In genomic region chr6:68633654-68634502, GRCh38 we compare ENCODE assay signal across 8 cellular contexts. TPM values are rescaled to one million over a fixed set of nuclear protein-coding genes. Genes with fewer than 3 reads are reported as not detected.
DNase-seq lines count a peak whose midpoint lies in the region; ATAC-seq and TF ChIP-seq lines count a peak whose summit lies in the region.

No MANE protein-coding gene starts in this region.

- H3K9me3 ChIP-seq in adrenal gland (replicated peaks in 1 of 3) (no peaks in the 10 kb centered on the region), right lobe of liver (no peaks in the 10 kb centered on the region)

- TF ChIP-seq CTCF in adrenal gland (IDR thresholded peaks at IDR 0.05) (no peak), right lobe of liver (IDR thresholded peaks at IDR 0.05) (no peak), type B pancreatic cell (conservative IDR thresholded peaks at IDR 0.05) (no peak)

- peak overlapping the region in 2 of 4 donors; percentile 41 to 74 for H3K4me3 ChIP-seq in adrenal gland
- H3K4me3 ChIP-seq in right lobe of liver, result peak overlapping the region; percentile 45 to 60 (median 56)

- H3K27me3 Mint-ChIP-seq in activated naive CD4-positive, alpha-beta T cell treated with anti-CD3 and anti-CD28 coated beads, Interleukin-2, amount 10 ng/mL, durations not matched to agents 7 days and 5 days, result peaks cover 38% of the 10 kb centered on the region
- H3K27me3 Mint-ChIP-seq in type B pancreatic cell, result peaks cover 76% of the 10 kb centered on the region

- H3K27me3 ChIP-seq in adrenal gland, result no peaks in the 10 kb centered on the region
- peaks cover 0 to 17% of the 10 kb centered on the region in 2 donors for H3K27me3 ChIP-seq in right lobe of liver

- H3K4me3 Mint-ChIP-seq in activated naive CD4-positive, alpha-beta T cell treated with anti-CD3 and anti-CD28 coated beads, Interleukin-2, amount 10 ng/mL, durations not matched to agents 7 days and 5 days, result peak overlapping the region; percentile 40
- H3K4me3 Mint-ChIP-seq in type B pancreatic cell, result peak overlapping the region; percentile 92

- 12 to 14% (median 14%) methylated on average over 15 of the region's 15 CpGs for WGBS in adrenal gland, 4 donors
- WGBS in right lobe of liver (ENCODE audit: insufficient coverage, low coverage, low lambda C conversion rate, missing lambda C conversion rate), result 4% methylated on average over 15 of the region's 15 CpGs

- no peak for DNase-seq in activated naive CD4-positive, alpha-beta T cell treated with anti-CD3 and anti-CD28 coated beads, Interleukin-2, amount 10 ng/mL, durations not matched to agents 7 days and 5 days
- DNase-seq in activated naive CD4-positive, alpha-beta T cell treated with Interleukin-2 at 50 U/mL for 16 hours, result no peak
- DNase-seq in adrenal gland (no peak), right lobe of liver (no peak), type B pancreatic cell (ENCODE audit: extremely low spot score, unreplicated experiment) (no peak), NCI-H2081 treated with DMSO at 0.1 percent for 48 hours (lab: John Stamatoyannopoulos, UW) (no peak), ACHN (no peak)

- intact Hi-C loops in adrenal gland (cut with DNase I) (no loop called here), right lobe of liver (cut with DNase I) (no loop called here)

- peak overlapping the region in 3 of 5 donors; percentile 33 to 86 (median 83) for H3K27ac ChIP-seq in adrenal gland
- peak overlapping the region in 1 of 3 donors; percentile 48 for H3K27ac ChIP-seq in right lobe of liver

- peaks cover 20% of the 10 kb centered on the region for H3K4me1 Mint-ChIP-seq in activated naive CD4-positive, alpha-beta T cell treated with anti-CD3 and anti-CD28 coated beads, Interleukin-2, amount 10 ng/mL, durations not matched to agents 7 days and 5 days
- H3K4me1 Mint-ChIP-seq in type B pancreatic cell (ENCODE audit: unreplicated experiment), result peaks cover 12% of the 10 kb centered on the region

- H3K36me3 ChIP-seq in adrenal gland (replicated peaks in 1 of 2) (no peaks in the 10 kb centered on the region), right lobe of liver (no peaks in the 10 kb centered on the region)

- ATAC-seq in right lobe of liver (no peak), GM21381 (IDR thresholded peaks at IDR 0.05; ENCODE audit: unreplicated experiment) (no peak)

- no peak for TF ChIP-seq POLR2A in adrenal gland (IDR thresholded peaks at IDR 0.05)
- no peak for TF ChIP-seq POLR2A in right lobe of liver (IDR thresholded peaks at IDR 0.05)

- H3K27ac Mint-ChIP-seq in activated naive CD4-positive, alpha-beta T cell treated with anti-CD3 and anti-CD28 coated beads, Interleukin-2, amount 10 ng/mL, durations not matched to agents 7 days and 5 days, result no peak overlapping the region
- peak overlapping the region; percentile 0 for H3K27ac Mint-ChIP-seq in type B pancreatic cell

- no peaks in the 10 kb centered on the region for H3K9me3 Mint-ChIP-seq in activated naive CD4-positive, alpha-beta T cell treated with anti-CD3 and anti-CD28 coated beads, Interleukin-2, amount 10 ng/mL, durations not matched to agents 7 days and 5 days
- no peaks in the 10 kb centered on the region for H3K9me3 Mint-ChIP-seq in type B pancreatic cell

- in situ Hi-C loops in ACHN (cut with HindIII; ENCODE audit: low pct_ligation_motif_present, low pct_unique_long_range_greater_than_20kb, low sequenced_read_pairs), result no loop called here

- no peaks in the 10 kb centered on the region for H3K36me3 Mint-ChIP-seq in activated naive CD4-positive, alpha-beta T cell treated with anti-CD3 and anti-CD28 coated beads, Interleukin-2, amount 10 ng/mL, durations not matched to agents 7 days and 5 days
- H3K36me3 Mint-ChIP-seq in type B pancreatic cell, result no peaks in the 10 kb centered on the region

- H3K4me1 ChIP-seq in adrenal gland (replicated peaks in 1 of 2), result peaks cover 4 to 7% of the 10 kb centered on the region in 2 donors
- H3K4me1 ChIP-seq in right lobe of liver, result peaks cover 0 to 4% (median 0%) of the 10 kb centered on the region in 4 donors

- CTCF ChIA-PET in activated naive CD4-positive, alpha-beta T cell treated with anti-CD3 and anti-CD28 coated beads, Interleukin-2, amount 10 ng/mL, durations not matched to agents 7 days and 5 days (lab: Charles Lee), result no interaction called here

RNA-seq across cellular contexts. Expression of gene ADGRB3, which starts 1.2 kb away (rescaled TPM):
- total RNA-seq in adrenal gland (1 to 10 TPM; 1.3 to 4.8 (median 1.9) TPM), right lobe of liver (under 1 TPM; 0.18 to 0.42 (median 0.24) TPM), type B pancreatic cell (ENCODE audit: low replicate concordance) (0.55 and 2.0 TPM in 2 replicates)
- 1 to 10 TPM; 2.4 to 6.8 (median 4.6) TPM for polyA plus RNA-seq in adrenal gland
